30 cellular contexts compared by ENCODE assay signal in the genomic region with DNA sequence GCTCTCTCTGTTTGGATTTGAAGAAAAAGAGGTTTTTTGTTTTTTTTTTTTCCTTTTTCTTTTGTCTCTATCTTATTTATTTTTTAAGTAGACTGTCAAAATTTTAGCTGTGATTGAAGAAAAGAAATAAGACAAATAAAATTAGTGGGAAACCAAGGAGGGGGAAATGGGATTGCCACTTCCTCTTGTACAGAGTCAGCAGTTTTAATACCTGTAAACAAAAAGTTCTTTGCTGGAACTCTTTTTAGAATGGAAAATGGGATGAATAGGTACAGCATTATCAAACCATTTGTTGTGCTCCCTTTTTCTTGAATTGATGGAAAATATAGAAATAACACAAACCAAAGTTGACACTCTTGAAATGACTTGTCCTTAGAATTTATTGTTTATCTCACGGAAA.
"Had no signal": no experiment of that assay in that cellular context is flagged by ENCODE, and none has a peak within 500 bp of the region (broad histone marks: within the 10 kb centered on the region; RNA-seq: fewer than 3 reads in every experiment).

No MANE protein-coding gene starts in this region.

- FAIRE-seq: endometrium, endothelial cell of umbilical vein had no signal

- H3K4me1 ChIP-seq: breast epithelium, colonic mucosa, heart right ventricle had no signal

- H3K36me3 ChIP-seq: ascending aorta, breast epithelium, cardiac muscle cell, colonic mucosa, esophagus squamous epithelium, gastroesophageal sphincter, heart right ventricle had no signal

- H3K9me3 ChIP-seq: ascending aorta, breast epithelium, colonic mucosa, esophagus squamous epithelium, gastroesophageal sphincter, heart right ventricle had no signal

- H3K27ac ChIP-seq: breast epithelium, cardiac muscle cell, colonic mucosa, epithelial cell of prostate, gastroesophageal sphincter, heart right ventricle had no signal

- DNase-seq: activated CD4-positive, alpha-beta memory T cell treated with anti-CD3 and anti-CD28 coated beads, Interleukin-2, amount 10 ng/mL, durations not matched to agents 7 days and 5 days; activated CD4-positive, alpha-beta T cell treated with anti-CD3 and anti-CD28 coated beads for 1 hour; activated CD4-positive, alpha-beta T cell treated with anti-CD3 and anti-CD28 coated beads for 4 hours; activated CD4-positive, alpha-beta T cell treated with anti-CD3 and anti-CD28 coated beads, Interleukin-2, amount 10 ng/mL, durations not matched to agents 7 days and 5 days; activated CD4-positive, alpha-beta T cell treated with anti-CD3 and anti-CD28 coated beads, Interleukin-2, amount 50 U/mL, for 4 hours; activated CD8-positive, alpha-beta memory T cell treated with anti-CD3 and anti-CD28 coated beads, Interleukin-2, amount 50 U/mL, for 48 hours; activated gamma-delta T cell; activated naive CD4-positive, alpha-beta T cell; activated naive CD4-positive, alpha-beta T cell treated with anti-CD3 and anti-CD28 coated beads, Interleukin-2, amount 10 ng/mL, durations not matched to agents 7 days and 5 days; activated naive CD8-positive, alpha-beta T cell treated with anti-CD3 and anti-CD28 coated beads, Interleukin-2, amount 10 ng/mL, durations not matched to agents 7 days and 5 days; activated T-cell treated with anti-CD3 and anti-CD28 coated beads for 4 hours; activated T-cell treated with anti-CD3 and anti-CD28 coated beads, Interleukin-2, amount 50 U/mL, for 24 hours; activated T-cell treated with anti-CD3 and anti-CD28 coated beads, Interleukin-2, amount 50 U/mL, for 72 hours; central memory CD4-positive, alpha-beta T cell; cerebellar nuclear complex; colonic mucosa; effector CD8-positive, alpha-beta T cell; esophagus squamous epithelium; foreskin melanocyte; heart right ventricle; T-helper 2 cell had no signal

- H3K27me3 ChIP-seq: ascending aorta, breast epithelium, cardiac muscle cell, colonic mucosa, esophagus squamous epithelium, gastroesophageal sphincter, heart right ventricle had no signal

- ATAC-seq: activated naive CD4-positive, alpha-beta T cell treated with anti-CD3 and anti-CD28 coated beads, Interleukin-2, amount 50 U/mL, for 72 hours; activated T-cell treated with anti-CD3 and anti-CD28 coated beads, Interleukin-2, amount 50 U/mL, for 72 hours; gastroesophageal sphincter; heart right ventricle; WTC11 had no signal

- H3K4me3 ChIP-seq: ascending aorta, breast epithelium, cardiac muscle cell, colonic mucosa, esophagus squamous epithelium, gastroesophageal sphincter, heart right ventricle had no signal
